27 cellular contexts compared by ENCODE assay signal in the genomic region with DNA sequence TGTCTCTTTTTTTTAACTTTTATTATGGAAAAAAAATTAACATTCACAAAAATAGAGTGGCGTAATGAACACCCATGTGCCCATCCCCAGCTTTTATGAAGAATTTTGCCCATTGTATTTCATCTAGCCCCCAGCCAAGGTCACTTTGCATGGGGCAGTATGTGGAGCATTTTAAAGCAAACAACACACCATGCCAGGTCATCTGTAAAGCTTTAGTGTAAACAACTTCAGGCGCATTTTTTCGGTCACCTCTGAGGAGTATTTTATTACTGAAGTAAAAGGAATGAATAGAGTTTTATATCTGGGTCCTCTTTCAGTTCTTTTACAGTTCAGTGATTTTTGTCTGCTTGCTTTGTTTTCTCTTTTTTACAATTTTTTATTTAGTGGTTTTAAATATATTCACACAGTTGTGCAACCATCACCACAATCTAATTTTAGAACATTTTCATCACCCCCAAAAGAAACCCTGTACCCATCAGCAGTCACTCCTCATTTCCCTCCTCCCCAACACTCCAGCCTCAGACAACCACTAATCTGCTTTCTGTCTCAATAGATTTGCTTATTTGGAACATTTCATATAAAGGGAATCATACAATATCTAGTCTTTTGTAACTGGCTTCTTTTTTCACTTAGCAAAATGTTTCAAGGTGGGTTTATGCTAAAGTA.
DNase-seq lines count a peak whose midpoint lies in the region; ATAC-seq and TF ChIP-seq lines count a peak whose summit lies in the region.
"Had no signal": no experiment of that assay in that cellular context is flagged by ENCODE, and none has a peak within 500 bp of the region (broad histone marks: within the 10 kb centered on the region; RNA-seq: fewer than 3 reads in every experiment).

No MANE protein-coding gene starts in this region.

- no peaks in the 10 kb centered on the region for H3K79me1 ChIP-seq in IMR-90 (ENCODE audit: low read depth in 1 of 2, low read length in 2 of 2)

- no CpG with 5 or more reads among the region's 3 CpGs for WGBS in IMR-90 (ENCODE audit: extremely low coverage in 2 of 2, insufficient read length in 1 of 2), 2 experiments

- intact Hi-C loops in IMR-90 (cut with micrococcal nuclease) = no loop called here

- H2BK20ac ChIP-seq in IMR-90 (ENCODE audit: low read depth, low read length) = no peak overlapping the region

- H3K4me2 ChIP-seq in BLaER1 (peak overlapping the region; percentile 12; the same call in 1 of the 2 replicates), IMR-90 (ENCODE audit: low read depth, low read length) (no peak overlapping the region), parathyroid adenoma (ENCODE audit: low read length) (peak overlapping the region; percentile 18)
- H3K4me2 ChIP-seq: KMS-11 had no signal

- no peaks in the 10 kb centered on the region for H3K27me3 ChIP-seq in BLaER1
- peaks cover 9% of the 10 kb centered on the region for H3K27me3 ChIP-seq in IMR-90 (ENCODE audit: control insufficient read depth, insufficient read depth, low read length)
- H3K27me3 ChIP-seq in adipocyte (replicated peaks; ENCODE audit: control insufficient read depth, insufficient read depth, low read length) = no peaks in the 10 kb centered on the region
- H3K27me3 ChIP-seq in parathyroid adenoma (ENCODE audit: control insufficient read depth, insufficient read depth, low read length) = no peaks in the 10 kb centered on the region

- H2AFZ ChIP-seq in IMR-90 (replicated peaks; ENCODE audit: low read length, poor library complexity) = no peak overlapping the region
- H2AFZ ChIP-seq in parathyroid adenoma = no peak overlapping the region

- ATAC-seq in IMR-90 (ENCODE audit: low read depth) (0 out of 2 replicates have a peak, but pooled peaks have one; percentile 37), HG02870 (IDR thresholded peaks at IDR 0.05; ENCODE audit: unreplicated experiment) (no peak)
- ATAC-seq: HCT116, Right ventricle myocardium inferior had no signal

- dilution Hi-C loops in IMR-90 (cut with HindIII; ENCODE audit: low sequenced_read_pairs, unreplicated experiment) = no loop called here

- no peak overlapping the region for H3K56ac ChIP-seq in IMR-90 (ENCODE audit: extremely low read depth, insufficient read depth, low read length)

- H3K9me1 ChIP-seq in IMR-90 (ENCODE audit: insufficient read depth, low read length) = no peaks in the 10 kb centered on the region; the same call in 1 of the 2 replicates

- H4K8ac ChIP-seq in IMR-90 (ENCODE audit: low read depth in 2 of 2, low read length in 2 of 2) = no peak overlapping the region

- no peak for TF ChIP-seq RAD21 in IMR-90 (IDR thresholded peaks at IDR 0.05; ENCODE audit: low read length)

- H3K4me1 ChIP-seq in BLaER1 = peaks cover 8% of the 10 kb centered on the region
- H3K4me1 ChIP-seq in IMR-90 (ENCODE audit: control insufficient read depth, insufficient read depth, low read length) = peaks cover 6% of the 10 kb centered on the region
- H3K4me1 ChIP-seq in adipocyte (ENCODE audit: control insufficient read depth, insufficient read depth, low read length) = peaks cover 34% of the 10 kb centered on the region
- peaks cover 2% of the 10 kb centered on the region for H3K4me1 ChIP-seq in parathyroid adenoma

- H4K91ac ChIP-seq in IMR-90 (ENCODE audit: insufficient read depth, low read depth, low read length) = no peak overlapping the region

- H3K14ac ChIP-seq in IMR-90 (replicated peaks; ENCODE audit: low read depth, low read length) = no peak overlapping the region

- no peak overlapping the region for H2BK15ac ChIP-seq in IMR-90 (ENCODE audit: low read depth, low read length)

- BruUV-seq in IMR-90 (replicated peaks; lab: Mats Ljungman, UMichigan) = no TSS peak

- POLR2A ChIA-PET in IMR-90 (lab: Charles Lee; ENCODE audit: unreplicated experiment) = no interaction called here

- H3K23ac ChIP-seq in IMR-90 (ENCODE audit: low read depth, low read length) = no peak overlapping the region

- no peak for TF ChIP-seq CTCF in IMR-90 (conservative IDR thresholded peaks at IDR 0.05; ENCODE audit: low read depth, low read length)
- TF ChIP-seq CTCF in parathyroid adenoma (IDR thresholded peaks at IDR 0.05) = no peak
- no peak for TF ChIP-seq CTCF in GM13976 (IDR thresholded peaks at IDR 0.05; ENCODE audit: borderline replicate concordance, control extremely low read depth, extremely low read depth, insufficient read depth, missing control alignments)

- H3K9me3 ChIP-seq in BLaER1 (peaks cover 24% of the 10 kb centered on the region), IMR-90 (ENCODE audit: control insufficient read depth, insufficient read depth, low read length) (no peaks in the 10 kb centered on the region), adipocyte (ENCODE audit: control insufficient read depth, low read length) (peaks cover 8% of the 10 kb centered on the region), parathyroid adenoma (ENCODE audit: control insufficient read depth, low read length) (no peaks in the 10 kb centered on the region)

- H2AK5ac ChIP-seq in IMR-90 (ENCODE audit: low read depth, low read length) = no peak overlapping the region

- H2AK9ac ChIP-seq in IMR-90 (replicated peaks; ENCODE audit: low read depth, low read length, poor library complexity) = no peak overlapping the region

- no peak for TF ChIP-seq POLR2A in IMR-90 (IDR thresholded peaks at IDR 0.05; ENCODE audit: low read depth, low read length)

- no peak overlapping the region for H3K18ac ChIP-seq in IMR-90 (ENCODE audit: low read depth, low read length)

- no peak overlapping the region for H3K9ac ChIP-seq in BLaER1
- no peak overlapping the region for H3K9ac ChIP-seq in IMR-90 (ENCODE audit: low read depth, low read length)
- peak overlapping the region; percentile 41 for H3K9ac ChIP-seq in adipocyte (ENCODE audit: low read length)
- no peak overlapping the region for H3K9ac ChIP-seq in parathyroid adenoma
- H3K9ac ChIP-seq: KMS-11 had no signal

- no peak for DNase-seq in IMR-90
- DNase-seq in adipocyte (ENCODE audit: low read depth) = peak; percentile 57
- no peak for DNase-seq in G401 (ENCODE audit: low spot score)
- no peak for DNase-seq in GM13976 (ENCODE audit: low spot score)
- DNase-seq in D341Med (ENCODE audit: low spot score) = no peak
- DNase-seq: activated CD4-positive, alpha-beta T cell treated with anti-CD3 and anti-CD28 coated beads, Interleukin-2, amount 10 ng/mL, durations not matched to agents 24 days and 14 days; activated gamma-delta T cell treated with Interleukin-2 at 50 U/mL for 16 hours; activated T-cell treated with anti-CD3 and anti-CD28 coated beads, Interleukin-2, amount 50 U/mL, for 1 hour; AML-193; dermis blood vessel endothelial cell; DMS153; GF-D8; NCI-H1105; NCI-H187 treated with DMSO at 0.1 percent for 48 hours; NCI-H226; NCI-H82; stimulated activated CD4-positive, alpha-beta T cell treated with anti-CD3 and anti-CD28 coated beads, Interleukin-15, amount 100 ng/mL, for 24 hours; stimulated activated naive CD4-positive, alpha-beta T cell; SW 1271; T-helper 9 cell had no signal

- H3K27ac ChIP-seq in BLaER1 (no peak overlapping the region), IMR-90 (ENCODE audit: insufficient read depth, low read length) (no peak overlapping the region), parathyroid adenoma (no peak overlapping the region)
- H3K27ac ChIP-seq: KMS-11, thoracic aorta had no signal

- no peak overlapping the region for H2BK120ac ChIP-seq in IMR-90 (ENCODE audit: low read depth, low read length)

- peaks cover 2% of the 10 kb centered on the region for H3K79me2 ChIP-seq in parathyroid adenoma

- no peak overlapping the region for H4K5ac ChIP-seq in IMR-90 (ENCODE audit: low read depth, low read length)

- no peak overlapping the region for H2BK5ac ChIP-seq in IMR-90 (ENCODE audit: low read depth, low read length, poor library complexity, severe bottlenecking)

- H4K20me1 ChIP-seq in BLaER1 (no peaks in the 10 kb centered on the region), IMR-90 (ENCODE audit: insufficient read depth, low read length) (no peaks in the 10 kb centered on the region)

- no peak overlapping the region for H3K4ac ChIP-seq in IMR-90 (ENCODE audit: low read depth, low read length)

- H3K4me3 ChIP-seq in BLaER1 = no peak overlapping the region
- no peak overlapping the region for H3K4me3 ChIP-seq in IMR-90 (ENCODE audit: insufficient read depth, low read depth, low read length)
- no peak overlapping the region for H3K4me3 ChIP-seq in adipocyte (ENCODE audit: low read length)
- peak overlapping the region; percentile 19 for H3K4me3 ChIP-seq in parathyroid adenoma (ENCODE audit: low read depth, low read length)
- H3K4me3 ChIP-seq: thoracic aorta had no signal

- H3K36me3 ChIP-seq in BLaER1 (no peaks in the 10 kb centered on the region), IMR-90 (ENCODE audit: control insufficient read depth, insufficient read depth, low read length) (no peaks in the 10 kb centered on the region), adipocyte (ENCODE audit: control insufficient read depth, insufficient read depth, low read length, severe bottlenecking) (no peaks in the 10 kb centered on the region), parathyroid adenoma (ENCODE audit: control insufficient read depth, insufficient read depth, low read length) (no peaks in the 10 kb centered on the region)
- H3K36me3 ChIP-seq: thoracic aorta had no signal

- in situ Hi-C loops in IMR-90 (cut with MboI; ENCODE audit: low sequenced_read_pairs) = no loop called here
- in situ Hi-C loops in G401 (cut with HindIII; ENCODE audit: low sequenced_read_pairs) = no loop called here
- in situ Hi-C loops in GM13976 (cut with MboI; ENCODE audit: low sequenced_read_pairs, unreplicated experiment) = no loop called here

- CTCF ChIA-PET in IMR-90 (lab: Yijun Ruan, JAX) = no interaction called here

TF ChIP-seq in IMR-90, 13 proteins besides CTCF, POLR2A, EP300 and RAD21 (continues in another document):
- TF ChIP-seq MXI1 (IDR thresholded peaks at IDR 0.05; ENCODE audit: borderline replicate concordance, low read depth, low read length) (no peak), RFX5 (IDR thresholded peaks at IDR 0.05; ENCODE audit: low read depth, low read length) (no peak), RCOR1 (IDR thresholded peaks at IDR 0.05; ENCODE audit: insufficient replicate concordance, low read length) (no peak), MAZ (IDR thresholded peaks at IDR 0.05; ENCODE audit: borderline replicate concordance, low read depth, low read length) (no peak), FOS (IDR thresholded peaks at IDR 0.05; ENCODE audit: low read depth, low read length) (no peak), NFE2L2 (IDR thresholded peaks at IDR 0.05; ENCODE audit: low read depth, low read length) (no peak), MAFK (IDR thresholded peaks at IDR 0.05; ENCODE audit: low read depth, low read length) (no peak), SMC3 (IDR thresholded peaks at IDR 0.05; ENCODE audit: low read depth, low read length) (no peak)
- TF ChIP-seq, protein P1, sequence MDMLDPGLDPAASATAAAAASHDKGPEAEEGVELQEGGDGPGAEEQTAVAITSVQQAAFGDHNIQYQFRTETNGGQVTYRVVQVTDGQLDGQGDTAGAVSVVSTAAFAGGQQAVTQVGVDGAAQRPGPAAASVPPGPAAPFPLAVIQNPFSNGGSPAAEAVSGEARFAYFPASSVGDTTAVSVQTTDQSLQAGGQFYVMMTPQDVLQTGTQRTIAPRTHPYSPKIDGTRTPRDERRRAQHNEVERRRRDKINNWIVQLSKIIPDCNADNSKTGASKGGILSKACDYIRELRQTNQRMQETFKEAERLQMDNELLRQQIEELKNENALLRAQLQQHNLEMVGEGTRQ (IDR thresholded peaks at IDR 0.05; ENCODE audit: low read depth, low read length) = no peak
